1 cellular context compared by ENCODE assay signal in genomic region chr2:18975506-18975905, GRCh38.
TF ChIP-seq lines count a peak whose summit lies in the region.

No MANE protein-coding gene starts in this region.

TF ChIP-seq in HepG2, 621 proteins besides CTCF, POLR2A, EP300 and RAD21 (continued from another document):
- no peak for TF ChIP-seq PBX3 (CRISPR knock-in tag; IDR thresholded peaks at IDR 0.05; ENCODE audit: borderline replicate concordance)
TF ChIP-seq in HepG2: peak in this region for 0.
